Comparison of ENCODE assay signal across 8 cellular contexts in the genomic region with DNA sequence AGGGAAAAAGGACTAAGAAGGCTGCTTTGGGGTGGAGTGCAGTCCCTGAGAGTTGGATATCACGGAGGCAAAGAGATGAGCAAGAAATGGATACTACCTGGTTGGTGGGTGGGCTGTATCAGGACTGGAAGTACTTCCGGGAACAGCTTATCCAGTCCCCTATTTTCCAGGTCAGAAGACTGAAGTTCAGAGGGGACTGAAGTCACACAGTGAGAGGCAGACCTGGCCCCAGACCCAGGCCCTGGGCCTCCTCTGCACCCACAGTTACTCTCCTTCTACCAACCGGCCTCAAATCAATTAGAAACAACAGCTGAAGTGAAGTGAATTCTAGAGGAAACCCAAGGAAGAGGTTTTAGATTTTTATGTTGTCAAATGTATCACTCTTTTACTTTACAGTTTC.
"Had no signal": no experiment of that assay in that cellular context is flagged by ENCODE, and none has a peak within 500 bp of the region (broad histone marks: within the 10 kb centered on the region; RNA-seq: fewer than 3 reads in every experiment).

No MANE protein-coding gene starts in this region.

- ATAC-seq: HepG2, K562 had no signal

- H3K36me3 Mint-ChIP-seq: IgD-negative memory B cell had no signal

- H3K27ac Mint-ChIP-seq: IgD-negative memory B cell had no signal

- DNase-seq: IMR-90, KBM-7, KG1 had no signal

- H3K4me1 Mint-ChIP-seq: IgD-negative memory B cell had no signal

- H3K27ac ChIP-seq: HL-60 had no signal

- H3K4me3 ChIP-seq: K562 had no signal

- H3K4me3 Mint-ChIP-seq: IgD-negative memory B cell had no signal

- FAIRE-seq: HepG2, HTR-8/SVneo, K562 had no signal
